9 cellular contexts compared by ENCODE assay signal in genomic region chr2:68774569-68775271, GRCh38. TPM values are rescaled to one million over a fixed set of nuclear protein-coding genes. Genes with fewer than 3 reads are reported as not detected.
A peak's percentile ranks its signal among the peaks of the same experiment; 100 is the strongest.
DNase-seq lines count a peak whose midpoint lies in the region; ATAC-seq, FAIRE-seq and TF ChIP-seq lines count a peak whose summit lies in the region.
"Had no signal": no experiment of that assay in that cellular context is flagged by ENCODE, and none has a peak within 500 bp of the region (broad histone marks: within the 10 kb centered on the region; RNA-seq: fewer than 3 reads in every experiment).

No MANE protein-coding gene starts in this region.

- peaks cover 16 to 68% of the 10 kb centered on the region in 2 experiments for H3K4me1 ChIP-seq in K562 (replicated peaks in 1 of 2; ENCODE audit: control insufficient read depth in 2 of 2, insufficient read depth in 2 of 2, low read length in 2 of 2)
- peaks cover 11 to 23% of the 10 kb centered on the region in 2 donors for H3K4me1 ChIP-seq in thoracic aorta (ENCODE audit: control insufficient read depth in 1 of 2, low read depth in 2 of 2)

- CTCF ChIA-PET in K562 (lab: Yijun Ruan, JAX; ENCODE audit: low intra/inter-chr PET ratio), result no interaction called here

- no peaks in the 10 kb centered on the region for H4K20me1 ChIP-seq in K562 (replicated peaks; ENCODE audit: control insufficient read depth, insufficient read depth, low read length)

- H3K4me3 ChIP-seq in K562 (peak overlapping the region; percentile 33), thoracic aorta (peak overlapping the region; percentile 43)

- H3K79me2 ChIP-seq in K562 (ENCODE audit: control insufficient read depth, insufficient read depth, low read length), result peaks cover 5% of the 10 kb centered on the region; the same call in 2 of the 3 replicates

- H3K27ac ChIP-seq in K562 (ENCODE audit: extremely low read depth, low read depth, low read length), result peak overlapping the region; percentile 64
- H3K27ac ChIP-seq in thoracic aorta, result no peak overlapping the region
- H3K27ac ChIP-seq: KMS-11 had no signal

- ATAC-seq in GM18861 (IDR thresholded peaks at IDR 0.05; ENCODE audit: unreplicated experiment), result peak; percentile 93
- peak; percentile 81 for ATAC-seq in HG03039 (IDR thresholded peaks at IDR 0.05; ENCODE audit: unreplicated experiment)
- peak; percentile 71 for ATAC-seq in T-helper 17 cell
- ATAC-seq in K562, result peak; percentile 87
- no peak for ATAC-seq in thoracic aorta (ENCODE audit: insufficient number of reproducible peaks, low FRiP score, low read depth)

- H3K27me3 ChIP-seq in K562 (ENCODE audit: control insufficient read depth in 2 of 2, insufficient read depth in 2 of 2, low read length in 2 of 2), result no peaks in the 10 kb centered on the region
- H3K27me3 ChIP-seq in thoracic aorta (replicated peaks; ENCODE audit: insufficient read depth), result no peaks in the 10 kb centered on the region

- peak; percentile 74 for FAIRE-seq in K562 (lab: Jason Lieb, UNC)

- intact Hi-C loops in K562 (cut with micrococcal nuclease), result no loop called here

- TF ChIP-seq CTCF in K562 (IDR thresholded peaks at IDR 0.05 in 2 of 3, conservative IDR thresholded peaks at IDR 0.05 in 1 of 3; ENCODE audit: insufficient read depth in 2 of 3, low read depth in 1 of 3, low read length in 3 of 3) (no peak), thoracic aorta (IDR thresholded peaks at IDR 0.05) (no peak), mesothelial cell of epicardium (IDR thresholded peaks at IDR 0.05; ENCODE audit: unreplicated experiment) (no peak)

- H3K9ac ChIP-seq in K562 (ENCODE audit: insufficient read depth in 1 of 2, low read depth in 2 of 2, low read length in 2 of 2), result peak overlapping the region; percentile 40 to 90; a peak in 3 of 4 replicates
- H3K9ac ChIP-seq: KMS-11 had no signal

- no peak; a peak in 1 of 4 replicates for TF ChIP-seq RAD21 in K562 (CRISPR knock-in tag; conservative IDR thresholded peaks at IDR 0.05 in 1 of 2, IDR thresholded peaks at IDR 0.05 in 1 of 2)

- H3K4me1 Mint-ChIP-seq in T-helper 17 cell (peaks cover 84% of the 10 kb centered on the region), mesothelial cell of epicardium (peaks cover 10% of the 10 kb centered on the region)

- no peaks in the 10 kb centered on the region for H3K27me3 Mint-ChIP-seq in T-helper 17 cell
- no peaks in the 10 kb centered on the region for H3K27me3 Mint-ChIP-seq in mesothelial cell of epicardium (ENCODE audit: low read depth)

- no peaks in the 10 kb centered on the region for H3K9me3 Mint-ChIP-seq in mesothelial cell of epicardium

- H3K4me2 ChIP-seq in K562 (ENCODE audit: insufficient read depth, low read length), result peak overlapping the region; percentile 77
- H3K4me2 ChIP-seq: KMS-11 had no signal

- H3K4me3 Mint-ChIP-seq in T-helper 17 cell, result peak overlapping the region; percentile 93
- H3K4me3 Mint-ChIP-seq in mesothelial cell of epicardium, result no peak overlapping the region

- POLR2A ChIA-PET in K562 (lab: Yijun Ruan, JAX), result interaction anchor here (0.6 to 1.1 kb wide), 4 partner anchors 15 to 662 kb away, joined by 3 to 5 read pairs (median 4); no protein-coding TSS in a partner anchor

- peak overlapping the region; percentile 92 for H2AFZ ChIP-seq in K562 (ENCODE audit: low read depth, low read length)

- TF ChIP-seq EP300 in K562 (IDR thresholded peaks at IDR 0.05; ENCODE audit: low read length), result peak; percentile 73

- H3K36me3 Mint-ChIP-seq in T-helper 17 cell (ENCODE audit: low read depth) (peaks cover 22% of the 10 kb centered on the region), mesothelial cell of epicardium (no peaks in the 10 kb centered on the region)

- H3K27ac Mint-ChIP-seq in T-helper 17 cell (peak overlapping the region; percentile 94), mesothelial cell of epicardium (no peak overlapping the region)

- 15% methylated on average over 25 of the region's 31 CpGs for WGBS in K562 (ENCODE audit: insufficient coverage, low coverage, missing lambda C conversion rate)

- no peaks in the 10 kb centered on the region for H3K9me1 ChIP-seq in K562 (ENCODE audit: control insufficient read depth, insufficient read depth, low read length)

- peak; percentile 65 for TF ChIP-seq POLR2A in K562 (conservative IDR thresholded peaks at IDR 0.05)

- in situ Hi-C loops in K562 (cut with MboI), result no loop called here

- BruUV-seq in K562 (replicated peaks; lab: Mats Ljungman, UMichigan), result no TSS peak

- H3K36me3 ChIP-seq in K562 (ENCODE audit: control insufficient read depth, insufficient read depth, low read length) (no peaks in the 10 kb centered on the region), thoracic aorta (no peaks in the 10 kb centered on the region)

- H3K9me3 ChIP-seq in T-helper 17 cell (ENCODE audit: control insufficient read depth, low read length, poor library complexity, severe bottlenecking) (no peaks in the 10 kb centered on the region), K562 (replicated peaks; ENCODE audit: control insufficient read depth, insufficient read depth, low read depth, low read length) (no peaks in the 10 kb centered on the region), thoracic aorta (no peaks in the 10 kb centered on the region)

- DNase-seq in T-helper 17 cell (peak in 2 of 3 donors; percentile 23 to 26), K562 (ENCODE audit: extremely low read depth in 1 of 4, low spot score in 3 of 4) (peak; percentile 65 to 85 (median 68)), mesenteric fat pad (ENCODE audit: low spot score) (peak; percentile 92), thoracic aorta (ENCODE audit: low spot score) (no peak), mesothelial cell of epicardium (ENCODE audit: low spot score in 2 of 2, unreplicated experiment in 2 of 2) (no peak), NCI-H2227 (lab: John Stamatoyannopoulos, UW; ENCODE audit: unreplicated experiment) (no peak)

TF ChIP-seq in K562, 482 proteins besides CTCF, POLR2A, EP300 and RAD21 (continues in another document):
- no peak for TF ChIP-seq PREB (CRISPR knock-in tag; IDR thresholded peaks at IDR 0.05)

RNA-seq across cellular contexts. Expression of gene ARHGAP25, which starts 40.1 kb away (rescaled TPM):
- total RNA-seq in T-helper 17 cell (10 to 100 TPM; 75.6 to 90.6 TPM), K562 (2014; rRNA removed) (10.0 and 12.8 TPM in 2 replicates), K562 (2014; rRNA removed; fragmentation: Illumina TruSeq; extraction: Trizol) (9.7 and 13.1 TPM in 2 replicates), K562 (2015; rRNA removed; fragmentation: Illumina TruSeq; extraction: Trizol) (9.7 and 10.7 TPM in 2 replicates), K562 (2021) (9.8 and 13.2 TPM in 2 replicates), mesenteric fat pad (15.6 TPM), thoracic aorta (10 to 100 TPM; 10.8 to 14.5 TPM), mesothelial cell of epicardium (1.2 to 1.4 TPM (median 1.3 TPM) in 3 replicates)
- 12.4 and 14.6 TPM in 2 replicates for total RNA-seq in K562 (2011; cell fraction: chromatin; rRNA removed; ENCODE audit: low replicate concordance)
- total RNA-seq in K562 (2011; cell fraction: nucleolus; rRNA removed), result 7.8 and 9.2 TPM in 2 replicates
- 8.2 and 9.0 TPM in 2 replicates for total RNA-seq in K562 (2011; cell fraction: nucleoplasm; rRNA removed)
- polyA plus RNA-seq in K562 (2011; rRNA removed) (3.7 and 12.5 TPM in 2 replicates), K562 (2014; fragmentation: Illumina TruSeq; extraction: Trizol) (14.8 and 16.0 TPM in 2 replicates), K562 (2014; fragmentation: Nextera tagmentation; extraction: Ambion mirVana) (1 to 10 TPM; 4.9 to 6.8 TPM), K562 (2014; rRNA removed) (7.7 and 11.6 TPM in 2 replicates)
- polyA plus RNA-seq in K562 (2011; cell fraction: cytosol; rRNA removed), result 3.7 and 10.4 TPM in 2 replicates
- 4.7 and 19.4 TPM in 2 replicates for polyA plus RNA-seq in K562 (2011; cell fraction: nucleus; rRNA removed)
- 16.8 and 21.5 TPM in 2 replicates for polyA plus RNA-seq in K562 (2012)
- 3.0 and 9.5 TPM in 2 replicates for polyA minus RNA-seq in K562 (2011; rRNA and poly(A)+ RNA removed)
- polyA minus RNA-seq in K562 (2011; cell fraction: cytosol; rRNA and poly(A)+ RNA removed), result 0.73 and 5.9 TPM in 2 replicates
- polyA minus RNA-seq in K562 (2011; cell fraction: nucleus; rRNA and poly(A)+ RNA removed), result 3.0 and 7.9 TPM in 2 replicates

Comparison
In these comparisons a context has a peak if more than half of its experiments do, and no peak if none do; other contexts are left out.
1. DNase-seq: peak in T-helper 17 cell (2 of 3), K562 (4 of 4) and mesenteric fat pad (single experiment); none in thoracic aorta (single experiment), mesothelial cell of epicardium (0 of 2) and NCI-H2227 (single experiment).